12 cellular contexts compared by ENCODE assay signal in genomic region chr1:167723707-167724323, GRCh38. TPM values are rescaled to one million over a fixed set of nuclear protein-coding genes. Genes with fewer than 3 reads are reported as not detected.
DNase-seq lines count a peak whose midpoint lies in the region; ATAC-seq and TF ChIP-seq lines count a peak whose summit lies in the region.
"Had no signal": no experiment of that assay in that cellular context is flagged by ENCODE, and none has a peak within 500 bp of the region (broad histone marks: within the 10 kb centered on the region; RNA-seq: fewer than 3 reads in every experiment).

No MANE protein-coding gene starts in this region.

- H3K27ac ChIP-seq in hepatocyte = peak overlapping the region; percentile 97
- H3K27ac ChIP-seq in thoracic aorta = no peak overlapping the region
- H3K27ac ChIP-seq: neutrophil, SK-N-MC had no signal

- CTCF ChIA-PET in WTC11 (lab: Charles Lee) = no interaction called here
- CTCF ChIA-PET in GM10248 (lab: Yijun Ruan, JAX) = interaction anchor here (1.4 to 5.2 kb wide), 4 partner anchors 8 to 17 kb away, joined by 4 to 31 read pairs (median 4); no protein-coding TSS in a partner anchor

- peaks cover 67% of the 10 kb centered on the region for H3K79me2 ChIP-seq in hepatocyte

- peaks cover 3% of the 10 kb centered on the region for H3K36me3 Mint-ChIP-seq in activated naive CD8-positive, alpha-beta T cell
- peaks cover 5% of the 10 kb centered on the region for H3K36me3 Mint-ChIP-seq in activated naive CD8-positive, alpha-beta T cell treated with anti-CD3 and anti-CD28 coated beads for 36 hours
- H3K36me3 Mint-ChIP-seq in WTC11 = peaks cover 5% of the 10 kb centered on the region; the same call in 1 of the 2 replicates

- no peak overlapping the region for H2AFZ ChIP-seq in hepatocyte

- peaks cover 57% of the 10 kb centered on the region for H4K20me1 ChIP-seq in hepatocyte (ENCODE audit: insufficient read depth, poor library complexity, severe bottlenecking)

- ATAC-seq in WTC11 = no peak
- ATAC-seq in thoracic aorta (ENCODE audit: insufficient number of reproducible peaks, low FRiP score, low read depth) = no peak

- H3K4me3 Mint-ChIP-seq in activated naive CD8-positive, alpha-beta T cell = peak overlapping the region; percentile 95
- no peak overlapping the region for H3K4me3 Mint-ChIP-seq in activated naive CD8-positive, alpha-beta T cell treated with anti-CD3 and anti-CD28 coated beads for 36 hours
- H3K4me3 Mint-ChIP-seq in WTC11 = peak overlapping the region; percentile 81

- H3K4me1 ChIP-seq in hepatocyte (ENCODE audit: insufficient read depth) = peaks cover 36% of the 10 kb centered on the region
- peaks cover 22 to 51% of the 10 kb centered on the region in 2 donors for H3K4me1 ChIP-seq in thoracic aorta (ENCODE audit: control insufficient read depth in 1 of 2, low read depth in 2 of 2)

- no peak overlapping the region for H3K27ac Mint-ChIP-seq in activated naive CD8-positive, alpha-beta T cell
- H3K27ac Mint-ChIP-seq in activated naive CD8-positive, alpha-beta T cell treated with anti-CD3 and anti-CD28 coated beads for 36 hours = no peak overlapping the region
- H3K27ac Mint-ChIP-seq in WTC11 = no peak overlapping the region
- H3K27ac Mint-ChIP-seq: activated T-helper 2 cell treated with anti-CD3 and anti-CD28 coated beads, Interferon-gamma antibody, Interleukin-2, Interleukin-4, amounts not matched to agents 10 μg/mL and 5 μg/mL and 100 μg/mL, durations not matched to agents 14 hours and 24 hours and 36 hours had no signal

- H3K4me3 ChIP-seq in hepatocyte (peak overlapping the region; percentile 94), thoracic aorta (peak overlapping the region; percentile 94)

- no peak for DNase-seq in activated naive CD8-positive, alpha-beta T cell treated with anti-CD3 and anti-CD28 coated beads for 36 hours
- DNase-seq in WTC11 (ENCODE audit: low spot score) = no peak
- DNase-seq in hepatocyte (ENCODE audit: low spot score) = peak; percentile 33
- no peak for DNase-seq in thoracic aorta (ENCODE audit: low spot score)
- no peak for DNase-seq in GM10248 (ENCODE audit: extremely low spot score)
- no peak for DNase-seq in GOT3 (lab: John Stamatoyannopoulos, UW)
- no peak for DNase-seq in occipital lobe (lab: John Stamatoyannopoulos, UW)
- DNase-seq: NCI-H1436 had no signal

- no peaks in the 10 kb centered on the region for H3K27me3 Mint-ChIP-seq in activated naive CD8-positive, alpha-beta T cell
- H3K27me3 Mint-ChIP-seq in activated naive CD8-positive, alpha-beta T cell treated with anti-CD3 and anti-CD28 coated beads for 36 hours = no peaks in the 10 kb centered on the region
- H3K27me3 Mint-ChIP-seq in WTC11 (ENCODE audit: low read depth) = no peaks in the 10 kb centered on the region

- no peaks in the 10 kb centered on the region for H3K9me3 ChIP-seq in hepatocyte (ENCODE audit: low read depth)
- no peaks in the 10 kb centered on the region for H3K9me3 ChIP-seq in thoracic aorta
- H3K9me3 ChIP-seq: neutrophil had no signal

- peaks cover 46% of the 10 kb centered on the region for H3K4me1 Mint-ChIP-seq in activated naive CD8-positive, alpha-beta T cell (ENCODE audit: low read depth)
- H3K4me1 Mint-ChIP-seq in activated naive CD8-positive, alpha-beta T cell treated with anti-CD3 and anti-CD28 coated beads for 36 hours = peaks cover 26% of the 10 kb centered on the region
- peaks cover 58% of the 10 kb centered on the region for H3K4me1 Mint-ChIP-seq in WTC11

- 63% methylated on average over 2 of the region's 2 CpGs for WGBS in hepatocyte (ENCODE audit: low lambda C conversion rate, missing lambda C conversion rate)

- TF ChIP-seq CTCF in WTC11 (IDR thresholded peaks at IDR 0.05) (no peak), hepatocyte (IDR thresholded peaks at IDR 0.05; ENCODE audit: poor library complexity) (no peak), thoracic aorta (IDR thresholded peaks at IDR 0.05) (no peak), GM10248 (IDR thresholded peaks at IDR 0.05; ENCODE audit: control extremely low read depth, extremely low read depth, low read depth, missing control alignments) (no peak)

- POLR2A ChIA-PET in WTC11 (lab: Charles Lee) = no interaction called here
- POLR2A ChIA-PET in GM10248 (lab: Yijun Ruan, JAX) = no interaction called here

- peak overlapping the region; percentile 93 for H3K4me2 ChIP-seq in hepatocyte

- H3K9me2 ChIP-seq in hepatocyte (replicated peaks; ENCODE audit: insufficient read depth) = no peaks in the 10 kb centered on the region

- H3K36me3 ChIP-seq in hepatocyte (replicated peaks; ENCODE audit: insufficient read depth, low read depth) (no peaks in the 10 kb centered on the region), thoracic aorta (no peaks in the 10 kb centered on the region)
- H3K36me3 ChIP-seq: neutrophil had no signal

- H3K27me3 ChIP-seq in hepatocyte = no peaks in the 10 kb centered on the region
- no peaks in the 10 kb centered on the region for H3K27me3 ChIP-seq in thoracic aorta (replicated peaks; ENCODE audit: insufficient read depth)

- H3K9me3 Mint-ChIP-seq in activated naive CD8-positive, alpha-beta T cell (ENCODE audit: low read depth) = no peaks in the 10 kb centered on the region
- H3K9me3 Mint-ChIP-seq in activated naive CD8-positive, alpha-beta T cell treated with anti-CD3 and anti-CD28 coated beads for 36 hours = no peaks in the 10 kb centered on the region
- no peaks in the 10 kb centered on the region for H3K9me3 Mint-ChIP-seq in WTC11
- H3K9me3 Mint-ChIP-seq: activated T-helper 2 cell treated with anti-CD3 and anti-CD28 coated beads, Interferon-gamma antibody, Interleukin-2, Interleukin-4, amounts not matched to agents 10 μg/mL and 5 μg/mL and 100 μg/mL, durations not matched to agents 14 hours and 24 hours and 36 hours had no signal

TF ChIP-seq in WTC11, 78 proteins besides CTCF, POLR2A, EP300 and RAD21:
- TF ChIP-seq ZNF121 (CRISPR knock-in tag; IDR thresholded peaks at IDR 0.05) (peak; percentile 80; the same call in 1 of the 2 replicates), E2F1 (CRISPR knock-in tag; IDR thresholded peaks at IDR 0.05) (no peak), CREM (CRISPR knock-in tag; IDR thresholded peaks at IDR 0.05) (no peak), OVOL2 (CRISPR knock-in tag; IDR thresholded peaks at IDR 0.05; ENCODE audit: borderline replicate concordance) (no peak)
TF ChIP-seq in WTC11: peak in this region for 1.

RNA-seq across cellular contexts. Expression of gene MPZL1, which starts 2.0 kb away (rescaled TPM):
- total RNA-seq in activated naive CD8-positive, alpha-beta T cell treated with anti-CD3 and anti-CD28 coated beads for 36 hours = 10 to 100 TPM; 15.9 to 17.3 TPM
- total RNA-seq in WTC11 (2021) = 71.7 to 74.1 TPM (median 72.3 TPM) in 3 replicates
- 147 and 176 TPM in 2 replicates for total RNA-seq in hepatocyte
- polyA plus RNA-seq in hepatocyte = 202 and 245 TPM in 2 replicates
- 100 to 1,000 TPM in 1 of 2 donors, 10 to 100 TPM in 1; 92.6 to 108 TPM for total RNA-seq in thoracic aorta
- total RNA-seq in occipital lobe = 278 TPM
